ENCODE assay signal across 20 cellular contexts in genomic region chr5:84322646-84323045, GRCh38.
DNase-seq lines count a peak whose midpoint lies in the region; ATAC-seq, FAIRE-seq and TF ChIP-seq lines count a peak whose summit lies in the region.
"Had no signal": no experiment of that assay in that cellular context is flagged by ENCODE, and none has a peak within 500 bp of the region (broad histone marks: within the 10 kb centered on the region; RNA-seq: fewer than 3 reads in every experiment).

No MANE protein-coding gene starts in this region.

- TF ChIP-seq CTCF in D721Med (IDR thresholded peaks at IDR 0.05; ENCODE audit: insufficient read depth, missing control alignments) (no peak), WTC11 (IDR thresholded peaks at IDR 0.05) (no peak)

- TF ChIP-seq POLR2A in H54 (IDR thresholded peaks at IDR 0.05; ENCODE audit: low read depth, low read length), result no peak

- H3K27me3 Mint-ChIP-seq in WTC11 (ENCODE audit: low read depth), result no peaks in the 10 kb centered on the region
- H3K27me3 Mint-ChIP-seq: CD4-positive, alpha-beta memory T cell; CD4-positive, CD25-positive, alpha-beta regulatory T cell had no signal

- DNase-seq in D721Med (ENCODE audit: insufficient read length, low spot score) (no peak), H54 (ENCODE audit: insufficient read length, low spot score) (no peak), WTC11 (ENCODE audit: low spot score) (no peak), NCI-H2107 treated with DMSO at 0.1 percent for 48 hours (lab: John Stamatoyannopoulos, UW; ENCODE audit: unreplicated experiment) (no peak)
- DNase-seq: 8988T; ACHN; BE2C; C1 segment of cervical spinal cord; CD4-positive, alpha-beta memory T cell; CD4-positive, CD25-positive, alpha-beta regulatory T cell; CD8-positive, alpha-beta memory T cell; COR-L47; DMS79 treated with DMSO at 0.1 percent for 48 hours; GF-D8 had no signal

- POLR2A ChIA-PET in WTC11 (lab: Charles Lee), result no interaction called here

- H3K36me3 Mint-ChIP-seq in WTC11, result peaks cover 46% of the 10 kb centered on the region
- H3K36me3 Mint-ChIP-seq: CD14-positive monocyte; CD4-positive, alpha-beta memory T cell; CD4-positive, CD25-positive, alpha-beta regulatory T cell; CD8-positive, alpha-beta memory T cell had no signal

- no peaks in the 10 kb centered on the region for H3K4me1 Mint-ChIP-seq in WTC11
- H3K4me1 Mint-ChIP-seq: CD14-positive monocyte; CD4-positive, alpha-beta memory T cell; CD4-positive, CD25-positive, alpha-beta regulatory T cell; CD8-positive, alpha-beta memory T cell had no signal

- peak; percentile 75 for FAIRE-seq in D721Med (lab: Jason Lieb, UNC)
- FAIRE-seq in H54 (lab: Jason Lieb, UNC), result peak; percentile 48
- FAIRE-seq: A204.1, G401.6, GM12891, GM19239 had no signal

- H3K4me3 Mint-ChIP-seq in WTC11, result no peak overlapping the region
- H3K4me3 Mint-ChIP-seq: CD14-positive monocyte; CD4-positive, alpha-beta memory T cell; CD4-positive, CD25-positive, alpha-beta regulatory T cell; CD8-positive, alpha-beta memory T cell had no signal

- H3K9me3 Mint-ChIP-seq in WTC11, result peaks cover 40% of the 10 kb centered on the region

- CTCF ChIA-PET in WTC11 (lab: Charles Lee), result no interaction called here

- no peak for ATAC-seq in WTC11
- no peak for ATAC-seq in GM19395 (IDR thresholded peaks at IDR 0.05; ENCODE audit: unreplicated experiment)

- H3K27ac Mint-ChIP-seq in WTC11, result no peak overlapping the region
- H3K27ac Mint-ChIP-seq: CD14-positive monocyte; CD4-positive, alpha-beta memory T cell; CD4-positive, CD25-positive, alpha-beta regulatory T cell; CD8-positive, alpha-beta memory T cell had no signal

TF ChIP-seq in WTC11, 78 proteins besides CTCF, POLR2A, EP300 and RAD21:
- TF ChIP-seq AFF4 (CRISPR knock-in tag; IDR thresholded peaks at IDR 0.05; ENCODE audit: borderline replicate concordance) (no peak), ZNF532 (CRISPR knock-in tag; IDR thresholded peaks at IDR 0.05; ENCODE audit: borderline replicate concordance) (no peak), CDX4 (CRISPR knock-in tag; IDR thresholded peaks at IDR 0.05; ENCODE audit: borderline replicate concordance) (no peak), AR (CRISPR knock-in tag; IDR thresholded peaks at IDR 0.05) (no peak), ZNF317 (CRISPR knock-in tag; IDR thresholded peaks at IDR 0.05; ENCODE audit: borderline replicate concordance, low read depth) (peak; percentile 88), TP53 (CRISPR knock-in tag; IDR thresholded peaks at IDR 0.05) (no peak)
